24 cellular contexts compared by ENCODE assay signal in the genomic region with DNA sequence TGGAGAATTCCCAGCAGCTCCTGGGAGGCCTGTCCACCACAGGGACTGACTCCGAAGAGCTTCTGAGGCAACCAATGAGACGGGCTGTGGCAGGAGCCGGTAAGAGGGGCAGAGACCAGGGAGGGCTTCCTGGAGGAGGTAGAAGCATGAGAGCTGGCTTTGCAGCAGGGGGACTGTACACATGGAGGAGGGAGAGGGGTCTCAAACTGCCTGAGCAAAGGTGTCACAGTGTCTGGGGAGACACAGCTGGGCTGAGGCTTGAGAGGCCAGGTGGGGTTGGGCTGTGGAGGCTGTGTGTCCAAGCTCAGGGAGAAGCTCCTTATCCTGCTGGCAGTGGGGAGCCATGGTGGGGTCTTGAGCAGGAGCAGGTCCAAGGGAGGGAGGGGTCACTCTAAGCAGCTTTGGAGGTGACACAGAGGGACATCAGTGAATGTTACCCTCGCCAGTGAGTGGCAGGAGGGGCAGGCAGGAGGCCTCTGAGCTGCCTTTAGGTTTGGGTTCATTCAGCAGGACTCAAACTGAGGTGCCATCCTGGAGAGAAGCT. TPM values are rescaled to one million over a fixed set of nuclear protein-coding genes. Genes with fewer than 3 reads are reported as not detected.
"Had no signal": no experiment of that assay in that cellular context is flagged by ENCODE, and none has a peak within 500 bp of the region (broad histone marks: within the 10 kb centered on the region; RNA-seq: fewer than 3 reads in every experiment).

No MANE protein-coding gene starts in this region.

- DNase-seq: activated CD4-positive, alpha-beta T cell treated with anti-CD3 and anti-CD28 coated beads for 48 hours; activated CD4-positive, alpha-beta T cell treated with anti-CD3 and anti-CD28 coated beads, Interleukin-2, amount 50 U/mL, for 4 hours; activated CD4-positive, CD25-positive, alpha-beta regulatory T cell treated with anti-CD3 and anti-CD28 coated beads, Interleukin-2, amount 50 U/mL, for 72 hours; activated CD8-positive, alpha-beta memory T cell treated with anti-CD3 and anti-CD28 coated beads, Interleukin-2, amount 50 U/mL, for 48 hours; activated CD8-positive, alpha-beta T cell treated with anti-CD3 and anti-CD28 coated beads, Interleukin-2, amount 10 ng/mL, durations not matched to agents 7 days and 5 days; activated effector memory CD4-positive, alpha-beta T cell treated with Interleukin-2 at 50 U/mL for 16 hours; activated naive CD4-positive, alpha-beta T cell; activated T-cell treated with anti-CD3 and anti-CD28 coated beads, Interleukin-2, amount 50 U/mL, for 1 hour; aorta; caudate nucleus; Karpas-422; MM.1S; NCI-H1105; NCI-H1436; NCI-H187; NCI-H2081; NCI-H446; NCI-H524; PC-3; SHP77 treated with DMSO at 0.1 percent for 48 hours had no signal

- FAIRE-seq: RCC 7860 had no signal

- H3K27me3 ChIP-seq: breast epithelium had no signal

- ATAC-seq: activated CD8-positive, alpha-beta T cell treated with anti-CD3 and anti-CD28 coated beads, Interleukin-2, amount 10 ng/mL, durations not matched to agents 7 days and 5 days; PC-3; WTC11 had no signal

- H3K9me3 ChIP-seq: breast epithelium had no signal

- H3K4me3 ChIP-seq: breast epithelium had no signal

- H3K36me3 ChIP-seq: breast epithelium had no signal

- H3K27ac ChIP-seq: breast epithelium had no signal

RNA-seq across cellular contexts. Expression of gene RHOD, which starts 4.6 kb away (rescaled TPM):
- total RNA-seq: activated CD8-positive, alpha-beta T cell treated with anti-CD3 and anti-CD28 coated beads, Interleukin-2, amount 10 ng/mL, durations not matched to agents 7 days and 5 days; SK-MEL-5 had no signal

RNA-seq across cellular contexts. Expression of gene SYT12, which starts 29.1 kb away (rescaled TPM):
- total RNA-seq: activated CD8-positive, alpha-beta T cell treated with anti-CD3 and anti-CD28 coated beads, Interleukin-2, amount 10 ng/mL, durations not matched to agents 7 days and 5 days; SK-MEL-5 had no signal
